9 cellular contexts compared by ENCODE assay signal in genomic region chr5:51002368-51002767, GRCh38.
"Had no signal": no experiment of that assay in that cellular context is flagged by ENCODE, and none has a peak within 500 bp of the region (broad histone marks: within the 10 kb centered on the region; RNA-seq: fewer than 3 reads in every experiment).

No MANE protein-coding gene starts in this region.

- H3K4me1 ChIP-seq: HAP-1 had no signal

- ATAC-seq: HCT116 had no signal

- DNase-seq: GM23248, GOT3, H7, HFFc6, Kasumi-1, KG1 had no signal

- H3K9me3 ChIP-seq: HAP-1 had no signal

- H3K36me3 ChIP-seq: HAP-1 had no signal

- H3K4me3 ChIP-seq: GM23248, HAP-1 had no signal

- H3K27ac ChIP-seq: GM23248, HL-60 had no signal

- H3K9ac ChIP-seq: GM23248 had no signal

- H2AFZ ChIP-seq: GM23248 had no signal
